Comparison of ENCODE assay signal across 1 cellular context in genomic region chr13:98998831-98999634, GRCh38.
TF ChIP-seq lines count a peak whose summit lies in the region.

No MANE protein-coding gene starts in this region.

TF ChIP-seq in IMR-90, 13 proteins besides CTCF, POLR2A, EP300 and RAD21 (continued from another document):
- TF ChIP-seq RCOR1 (IDR thresholded peaks at IDR 0.05; ENCODE audit: insufficient replicate concordance, low read length): no peak
